In genomic region chr15:45529613-45530012, GRCh38 we compare ENCODE assay signal across 3 cellular contexts.
TF ChIP-seq lines count a peak whose summit lies in the region.

No MANE protein-coding gene starts in this region.

TF ChIP-seq in HCT116, 20 proteins besides CTCF, POLR2A, EP300 and RAD21:
- no peak for TF ChIP-seq SIN3A (IDR thresholded peaks at IDR 0.05; ENCODE audit: low read depth)
- TF ChIP-seq EGR1 (IDR thresholded peaks at IDR 0.05; ENCODE audit: low read depth), result no peak
- no peak for TF ChIP-seq SRF (IDR thresholded peaks at IDR 0.05; ENCODE audit: low read depth)
- no peak for TF ChIP-seq CEBPB (IDR thresholded peaks at IDR 0.05; ENCODE audit: low read depth)
- no peak for TF ChIP-seq MAX (IDR thresholded peaks at IDR 0.05)
- no peak for TF ChIP-seq YY1 (IDR thresholded peaks at IDR 0.05; ENCODE audit: extremely low read depth, insufficient replicate concordance, low read depth, low read length)
- TF ChIP-seq SP1 (IDR thresholded peaks at IDR 0.05; ENCODE audit: low read depth), result no peak
- no peak for TF ChIP-seq EZH2phosphoT487 (IDR thresholded peaks at IDR 0.05; ENCODE audit: borderline replicate concordance)
- no peak for TF ChIP-seq REST (IDR thresholded peaks at IDR 0.05; ENCODE audit: low read depth)
- no peak for TF ChIP-seq ZNF274 (IDR thresholded peaks at IDR 0.05; ENCODE audit: low read depth, low read length)
- no peak for TF ChIP-seq ZFX (IDR thresholded peaks at IDR 0.05)
- TF ChIP-seq ATF3 (IDR thresholded peaks at IDR 0.05), result no peak
- no peak for TF ChIP-seq ELF1 (IDR thresholded peaks at IDR 0.05; ENCODE audit: borderline replicate concordance, low read depth)
- no peak for TF ChIP-seq JUND (IDR thresholded peaks at IDR 0.05)
- no peak for TF ChIP-seq ZBTB33 (IDR thresholded peaks at IDR 0.05; ENCODE audit: extremely low read depth, insufficient replicate concordance, low read length)
- TF ChIP-seq FOSL1 (IDR thresholded peaks at IDR 0.05; ENCODE audit: low read depth), result no peak
- TF ChIP-seq EZH2 (IDR thresholded peaks at IDR 0.05), result no peak

TF ChIP-seq in K562, 482 proteins besides CTCF, POLR2A, EP300 and RAD21:
- TF ChIP-seq ZNF75A (CRISPR knock-in tag; IDR thresholded peaks at IDR 0.05) (no peak), GABPA (tag; conservative IDR thresholded peaks at IDR 0.05; ENCODE audit: low read depth) (no peak), SP2 (IDR thresholded peaks at IDR 0.05; ENCODE audit: extremely low read depth, low read depth, low read length, poor library complexity, severe bottlenecking) (no peak), DEAF1 (CRISPR knock-in tag; IDR thresholded peaks at IDR 0.05) (no peak), KLF10 (CRISPR knock-in tag; IDR thresholded peaks at IDR 0.05) (no peak), HIVEP1 (CRISPR knock-in tag; IDR thresholded peaks at IDR 0.05) (no peak)

TF ChIP-seq in HEK293T, 16 proteins besides CTCF, POLR2A, EP300 and RAD21:
- TF ChIP-seq SUZ12 (IDR thresholded peaks at IDR 0.05), result no peak
- TF ChIP-seq SP1 (IDR thresholded peaks at IDR 0.05), result no peak
- no peak for TF ChIP-seq FOXK2 (IDR thresholded peaks at IDR 0.05)
- no peak for TF ChIP-seq ARNT (IDR thresholded peaks at IDR 0.05)
- TF ChIP-seq HDGF (IDR thresholded peaks at IDR 0.05; ENCODE audit: borderline replicate concordance), result no peak
- TF ChIP-seq TARDBP (IDR thresholded peaks at IDR 0.05), result no peak
- no peak for TF ChIP-seq L3MBTL2 (conservative IDR thresholded peaks at IDR 0.05)
TF ChIP-seq in HEK293T: peak in this region for 0.
